In genomic region chr1:45880930-45881329, GRCh38 we compare ENCODE assay signal across 19 cellular contexts.
DNase-seq lines count a peak whose midpoint lies in the region; ATAC-seq and TF ChIP-seq lines count a peak whose summit lies in the region.
"Had no signal": no experiment of that assay in that cellular context is flagged by ENCODE, and none has a peak within 500 bp of the region (broad histone marks: within the 10 kb centered on the region; RNA-seq: fewer than 3 reads in every experiment).

No MANE protein-coding gene starts in this region.

- peaks cover 3% of the 10 kb centered on the region for H3K4me1 ChIP-seq in mesenchymal stem cell (ENCODE audit: control insufficient read depth, insufficient read depth, low read depth, low read length)
- H3K4me1 ChIP-seq: Peyer's patch, upper lobe of right lung had no signal

- peaks cover 13% of the 10 kb centered on the region for H3K79me1 ChIP-seq in mesenchymal stem cell (replicated peaks; ENCODE audit: low read length, poor library complexity, severe bottlenecking)

- no peak overlapping the region for H3K4me2 ChIP-seq in mesenchymal stem cell (ENCODE audit: low read length, poor library complexity, severe bottlenecking)

- H3K27me3 ChIP-seq in mesenchymal stem cell (ENCODE audit: control insufficient read depth in 1 of 2, insufficient read depth in 1 of 2, low read length in 2 of 2): no peaks in the 10 kb centered on the region
- H3K27me3 ChIP-seq: Peyer's patch, upper lobe of right lung had no signal

- DNase-seq in AG08395 (ENCODE audit: low spot score) (peak; percentile 33), HCEC 1CT (peak; percentile 34), choroid plexus epithelial cell (ENCODE audit: low read depth) (peak; percentile 38), mesenchymal stem cell (peak; percentile 36), activated gamma-delta T cell (lab: John Stamatoyannopoulos, UW) (no peak)
- DNase-seq in activated naive CD4-positive, alpha-beta T cell treated with anti-CD3 and anti-CD28 coated beads, Interleukin-2, amount 50 U/mL, for 16 hours: no peak
- DNase-seq: 8988T; activated CD4-positive, alpha-beta T cell treated with anti-CD3 and anti-CD28 coated beads for 4 hours; activated CD8-positive, alpha-beta T cell treated with anti-CD3 and anti-CD28 coated beads, Interleukin-2, amount 10 ng/mL, durations not matched to agents 7 days and 5 days; activated naive CD4-positive, alpha-beta T cell treated with anti-CD3 and anti-CD28 coated beads, Interleukin-2, amount 10 ng/mL, durations not matched to agents 7 days and 5 days; cortex of kidney; effector memory CD8-positive, alpha-beta T cell; GOT3; left cardiac atrium; Peyer's patch; SIG-M5; upper lobe of right lung had no signal

- no peak overlapping the region for H3K14ac ChIP-seq in mesenchymal stem cell (ENCODE audit: low read length in 2 of 2)

- no peak overlapping the region for H3K27ac ChIP-seq in mesenchymal stem cell (ENCODE audit: low read length, poor library complexity, severe bottlenecking)
- H3K27ac ChIP-seq: Peyer's patch, upper lobe of right lung had no signal

- no peak overlapping the region for H2BK5ac ChIP-seq in mesenchymal stem cell (ENCODE audit: low read depth, low read length, poor library complexity, severe bottlenecking)

- no peak overlapping the region for H3K4ac ChIP-seq in mesenchymal stem cell (ENCODE audit: low read depth in 1 of 2, low read length in 2 of 2)

- WGBS in mesenchymal stem cell: no CpG with 5 or more reads among the region's 3 CpGs

- H3K23ac ChIP-seq in mesenchymal stem cell (ENCODE audit: low read length in 2 of 2): no peak overlapping the region

- no peak overlapping the region for H4K91ac ChIP-seq in mesenchymal stem cell (ENCODE audit: low read length)

- H3K18ac ChIP-seq in mesenchymal stem cell (ENCODE audit: low read depth in 1 of 2, low read length in 2 of 2): no peak overlapping the region

- H2BK15ac ChIP-seq in mesenchymal stem cell (ENCODE audit: low read depth, poor library complexity, severe bottlenecking): no peak overlapping the region

- H2BK12ac ChIP-seq in mesenchymal stem cell (ENCODE audit: low read length in 2 of 2): no peak overlapping the region

- ATAC-seq in HG02798 (IDR thresholded peaks at IDR 0.05; ENCODE audit: poor library complexity, unreplicated experiment): no peak
- no peak for ATAC-seq in HG02885 (IDR thresholded peaks at IDR 0.05; ENCODE audit: poor library complexity, unreplicated experiment)
- ATAC-seq: activated CD8-positive, alpha-beta T cell treated with anti-CD3 and anti-CD28 coated beads, Interleukin-2, amount 10 ng/mL, durations not matched to agents 7 days and 5 days; effector memory CD8-positive, alpha-beta T cell had no signal

- no peak overlapping the region for H3K4me3 ChIP-seq in choroid plexus epithelial cell (ENCODE audit: low read depth, low read length)
- H3K4me3 ChIP-seq in mesenchymal stem cell (ENCODE audit: insufficient read depth in 1 of 2, low read depth in 1 of 2, low read length in 2 of 2): no peak overlapping the region
- H3K4me3 ChIP-seq: Peyer's patch, upper lobe of right lung had no signal

- H4K8ac ChIP-seq in mesenchymal stem cell (ENCODE audit: low read length): no peak overlapping the region

- H2AFZ ChIP-seq in mesenchymal stem cell (ENCODE audit: low read depth, low read length): no peak overlapping the region

- peaks cover 0 to 3% of the 10 kb centered on the region in 2 experiments for H3K36me3 ChIP-seq in mesenchymal stem cell (ENCODE audit: control insufficient read depth in 1 of 2, insufficient read depth in 2 of 2, low read depth in 1 of 2, low read length in 2 of 2)
- H3K36me3 ChIP-seq: Peyer's patch, upper lobe of right lung had no signal

- H3K9ac ChIP-seq in mesenchymal stem cell (ENCODE audit: low read length): peak overlapping the region; percentile 75

- no peak overlapping the region for H2BK120ac ChIP-seq in mesenchymal stem cell (ENCODE audit: low read depth, low read length)

- TF ChIP-seq CTCF in choroid plexus epithelial cell (conservative IDR thresholded peaks at IDR 0.05; ENCODE audit: low read depth, low read length): no peak

- no peaks in the 10 kb centered on the region for H3K9me3 ChIP-seq in mesenchymal stem cell (ENCODE audit: control insufficient read depth, low read length)
- H3K9me3 ChIP-seq: Peyer's patch, upper lobe of right lung had no signal

- H2AK5ac ChIP-seq in mesenchymal stem cell (ENCODE audit: low read length, severe bottlenecking): no peak overlapping the region

Comparison
In these comparisons a context has a peak if more than half of its experiments do, and no peak if none do; other contexts are left out.
1. DNase-seq: peak in AG08395 (single experiment), HCEC 1CT (single experiment), choroid plexus epithelial cell (single experiment) and mesenchymal stem cell (single experiment); none in activated naive CD4-positive, alpha-beta T cell treated with anti-CD3 and anti-CD28 coated beads, Interleukin-2, amount 50 U/mL, for 16 hours (single experiment) and activated gamma-delta T cell (single experiment).